Comparison of ENCODE assay signal across 10 cellular contexts in genomic region chr20:51696304-51697118, GRCh38.
DNase-seq lines count a peak whose midpoint lies in the region; ATAC-seq and TF ChIP-seq lines count a peak whose summit lies in the region.
"Had no signal": no experiment of that assay in that cellular context is flagged by ENCODE, and none has a peak within 500 bp of the region (broad histone marks: within the 10 kb centered on the region; RNA-seq: fewer than 3 reads in every experiment).

No MANE protein-coding gene starts in this region.

- H3K4me1 Mint-ChIP-seq in activated CD4-positive, alpha-beta T cell treated with anti-CD3 and anti-CD28 coated beads, Interleukin-2, amount 10 ng/mL, durations not matched to agents 7 days and 5 days: peaks cover 15% of the 10 kb centered on the region

- DNase-seq in NCI-H524 (lab: John Stamatoyannopoulos, UW) (peak; percentile 58 to 71), NCI-H524 treated with DMSO at 0.1 percent for 48 hours (lab: John Stamatoyannopoulos, UW) (no peak), RPMI7951 (ENCODE audit: low read depth) (peak; percentile 70), fibroblast of the aortic adventitia (ENCODE audit: low read depth) (peak; percentile 73), psoas muscle (no peak), heart right ventricle (no peak)
- no peak for DNase-seq in activated CD4-positive, alpha-beta T cell treated with anti-CD3 and anti-CD28 coated beads, Interleukin-2, amount 10 ng/mL, durations not matched to agents 7 days and 5 days
- DNase-seq: activated effector memory CD4-positive, alpha-beta T cell treated with anti-CD3 and anti-CD28 coated beads, Interleukin-2, amount 50 U/mL, for 16 hours; gastrocnemius medialis had no signal

- no peaks in the 10 kb centered on the region for H3K36me3 Mint-ChIP-seq in activated CD4-positive, alpha-beta T cell treated with anti-CD3 and anti-CD28 coated beads, Interleukin-2, amount 10 ng/mL, durations not matched to agents 7 days and 5 days (ENCODE audit: low read depth)

- POLR2A ChIA-PET in activated CD4-positive, alpha-beta T cell treated with anti-CD3 and anti-CD28 coated beads, Interleukin-2, amount 10 ng/mL, durations not matched to agents 7 days and 5 days (lab: Charles Lee): no interaction called here

- intact Hi-C loops in psoas muscle (cut with DNase I): no loop called here
- intact Hi-C loops in heart right ventricle (cut with DNase I): loop anchor here in 2 of 10 donors (10.0 kb wide), 2 partner anchors 62 to 388 kb away; no protein-coding TSS in a partner anchor

- H3K27ac ChIP-seq in thymus (ENCODE audit: low read depth): peak overlapping the region; percentile 65
- no peak overlapping the region for H3K27ac ChIP-seq in psoas muscle
- H3K27ac ChIP-seq in heart right ventricle: no peak overlapping the region
- H3K27ac ChIP-seq: gastrocnemius medialis had no signal

- TF ChIP-seq CTCF in fibroblast of the aortic adventitia (IDR thresholded peaks at IDR 0.05; ENCODE audit: insufficient read depth, low read length) (no peak), psoas muscle (IDR thresholded peaks at IDR 0.05) (no peak), heart right ventricle (IDR thresholded peaks at IDR 0.05) (no peak)

- H3K4me3 ChIP-seq in fibroblast of the aortic adventitia (ENCODE audit: low read depth, low read length) (peak overlapping the region; percentile 45), thymus (ENCODE audit: low read length) (no peak overlapping the region), psoas muscle (no peak overlapping the region), heart right ventricle (no peak overlapping the region)
- H3K4me3 ChIP-seq: gastrocnemius medialis had no signal

- no peaks in the 10 kb centered on the region for H3K9me3 Mint-ChIP-seq in activated CD4-positive, alpha-beta T cell treated with anti-CD3 and anti-CD28 coated beads, Interleukin-2, amount 10 ng/mL, durations not matched to agents 7 days and 5 days

- ATAC-seq in psoas muscle (no peak), heart right ventricle (no peak)
- ATAC-seq: gastrocnemius medialis had no signal

- no peaks in the 10 kb centered on the region for H3K9me3 ChIP-seq in thymus (ENCODE audit: control insufficient read depth)
- H3K9me3 ChIP-seq in psoas muscle: no peaks in the 10 kb centered on the region
- no peaks in the 10 kb centered on the region for H3K9me3 ChIP-seq in heart right ventricle
- H3K9me3 ChIP-seq: gastrocnemius medialis had no signal

- no peak overlapping the region for H3K27ac Mint-ChIP-seq in activated CD4-positive, alpha-beta T cell treated with anti-CD3 and anti-CD28 coated beads, Interleukin-2, amount 10 ng/mL, durations not matched to agents 7 days and 5 days

- H3K27me3 ChIP-seq in thymus (ENCODE audit: control insufficient read depth, insufficient read depth): no peaks in the 10 kb centered on the region
- no peaks in the 10 kb centered on the region for H3K27me3 ChIP-seq in psoas muscle (ENCODE audit: insufficient read depth in 3 of 3, low read length in 2 of 3)
- H3K27me3 ChIP-seq in heart right ventricle: peaks cover 0 to 9% (median 0%) of the 10 kb centered on the region in 7 donors
- H3K27me3 ChIP-seq: gastrocnemius medialis had no signal

- H3K4me1 ChIP-seq in thymus (ENCODE audit: control insufficient read depth, insufficient read depth, low read length) (peaks cover 8% of the 10 kb centered on the region), psoas muscle (no peaks in the 10 kb centered on the region), heart right ventricle (peaks cover 0 to 15% (median 0%) of the 10 kb centered on the region in 9 donors)
- H3K4me1 ChIP-seq: gastrocnemius medialis had no signal

- WGBS in thymus: 17% methylated on average over 2 of the region's 2 CpGs
- WGBS in psoas muscle, 3 donors: 46 to 51% (median 50%) methylated on average over 2 of the region's 2 CpGs
- 47 to 56% methylated on average over 2 of the region's 2 CpGs for WGBS in heart right ventricle, 2 donors

- no peak overlapping the region for H3K4me3 Mint-ChIP-seq in activated CD4-positive, alpha-beta T cell treated with anti-CD3 and anti-CD28 coated beads, Interleukin-2, amount 10 ng/mL, durations not matched to agents 7 days and 5 days

- CTCF ChIA-PET in activated CD4-positive, alpha-beta T cell treated with anti-CD3 and anti-CD28 coated beads, Interleukin-2, amount 10 ng/mL, durations not matched to agents 7 days and 5 days (lab: Charles Lee): interaction anchor here (1.0 to 1.1 kb wide), 2 partner anchors 19 to 325 kb away, joined by 3 read pairs; no protein-coding TSS in a partner anchor

- H3K36me3 ChIP-seq in thymus (ENCODE audit: control insufficient read depth, insufficient read depth) (no peaks in the 10 kb centered on the region), psoas muscle (ENCODE audit: insufficient read depth in 1 of 2, low read depth in 1 of 2) (peaks cover 0 to 2% of the 10 kb centered on the region in 2 donors), heart right ventricle (peaks cover 0 to 29% (median 0%) of the 10 kb centered on the region in 9 donors)
- H3K36me3 ChIP-seq: gastrocnemius medialis had no signal

- peaks cover 12% of the 10 kb centered on the region for H3K27me3 Mint-ChIP-seq in activated CD4-positive, alpha-beta T cell treated with anti-CD3 and anti-CD28 coated beads, Interleukin-2, amount 10 ng/mL, durations not matched to agents 7 days and 5 days

Comparison
In these comparisons a context has a peak if more than half of its experiments do, and no peak if none do; other contexts are left out.
1. DNase-seq: peak in NCI-H524 (2 of 2), RPMI7951 (single experiment) and fibroblast of the aortic adventitia (single experiment); none in NCI-H524 treated with DMSO at 0.1 percent for 48 hours (single experiment), psoas muscle (0 of 2), activated CD4-positive, alpha-beta T cell treated with anti-CD3 and anti-CD28 coated beads, Interleukin-2, amount 10 ng/mL, durations not matched to agents 7 days and 5 days (single experiment) and heart right ventricle (0 of 2).